ENCODE assay signal across 1 cellular context in genomic region chr5:51187953-51188591, GRCh38.
TF ChIP-seq lines count a peak whose summit lies in the region.

No MANE protein-coding gene starts in this region.

TF ChIP-seq in SK-N-SH, 30 proteins besides CTCF, POLR2A, EP300 and RAD21 (continued from another document):
- TF ChIP-seq REST (IDR thresholded peaks at IDR 0.05; ENCODE audit: low read depth, low read length) = no peak
- no peak for TF ChIP-seq YY1 (IDR thresholded peaks at IDR 0.05; ENCODE audit: low read depth)
- peak; percentile 13; the same call in 1 of the 2 replicates for TF ChIP-seq RCOR1 (IDR thresholded peaks at IDR 0.05; ENCODE audit: low read length)
- TF ChIP-seq GATA2 (CRISPR knock-in tag; IDR thresholded peaks at IDR 0.05) = 0 out of 2 replicates have a peak, but pooled peaks have one; percentile 26
- no peak for TF ChIP-seq NFIC (IDR thresholded peaks at IDR 0.05; ENCODE audit: borderline replicate concordance)
- TF ChIP-seq RXRA (IDR thresholded peaks at IDR 0.05; ENCODE audit: borderline replicate concordance, low read depth) = no peak
- no peak for TF ChIP-seq JUND (IDR thresholded peaks at IDR 0.05)
- TF ChIP-seq RFX5 (IDR thresholded peaks at IDR 0.05; ENCODE audit: low read length) = no peak
- no peak for TF ChIP-seq ZBTB33 (IDR thresholded peaks at IDR 0.05; ENCODE audit: borderline replicate concordance, low read depth)
- no peak for TF ChIP-seq SIN3A (IDR thresholded peaks at IDR 0.05; ENCODE audit: borderline replicate concordance, low read depth, low read length)
